In genomic region chr14:50230601-50231474, GRCh38 we compare ENCODE assay signal across 8 cellular contexts. TPM values are rescaled to one million over a fixed set of nuclear protein-coding genes. Genes with fewer than 3 reads are reported as not detected.
A peak's percentile ranks its signal among the peaks of the same experiment; 100 is the strongest.
DNase-seq lines count a peak whose midpoint lies in the region; ATAC-seq, FAIRE-seq and TF ChIP-seq lines count a peak whose summit lies in the region.

No MANE protein-coding gene starts in this region.

- 0 out of 2 replicates have a peak, but pooled peaks cover 11% of the 10 kb centered on the region for H4K20me1 ChIP-seq in PC-3 (ENCODE audit: low read length)

- peaks cover 50% of the 10 kb centered on the region for H3K79me2 ChIP-seq in PC-3 (ENCODE audit: low read length)

- ATAC-seq in HG03378 (IDR thresholded peaks at IDR 0.05; ENCODE audit: unreplicated experiment) (peak; percentile 27), PC-3 (peak; percentile 18)

- H3K27ac ChIP-seq in PC-3 (ENCODE audit: low read length) = peak overlapping the region; percentile 18
- H3K27ac ChIP-seq in tibial artery = peak overlapping the region; percentile 94 to 96

- H3K4me1 ChIP-seq in PC-3 (ENCODE audit: insufficient read depth, low read length) = peaks cover 38% of the 10 kb centered on the region
- H3K4me1 ChIP-seq in tibial artery = peaks cover 0 to 60% (median 29%) of the 10 kb centered on the region in 4 donors

- no peaks in the 10 kb centered on the region for H3K27me3 Mint-ChIP-seq in nephron (ENCODE audit: low read depth)

- peak overlapping the region; percentile 97 for H3K4me2 ChIP-seq in PC-3 (ENCODE audit: low read length)

- H3K27me3 ChIP-seq in PC-3 (ENCODE audit: low read length) = no peaks in the 10 kb centered on the region
- no peaks in the 10 kb centered on the region for H3K27me3 ChIP-seq in tibial artery

- peaks cover 50% of the 10 kb centered on the region for H3K4me1 Mint-ChIP-seq in nephron

- peaks cover 15% of the 10 kb centered on the region for H3K36me3 Mint-ChIP-seq in nephron (ENCODE audit: low read depth)

- H3K36me3 ChIP-seq in PC-3 (ENCODE audit: low read depth, low read length) = no peaks in the 10 kb centered on the region
- no peaks in the 10 kb centered on the region for H3K36me3 ChIP-seq in tibial artery

- H2AFZ ChIP-seq in PC-3 (ENCODE audit: low read length) = peak overlapping the region; percentile 98

- intact Hi-C loops in PC-3 (cut with micrococcal nuclease) (loop anchor here (2.0 to 5.0 kb wide), 3 partner anchors 82 to 368 kb away; partner anchors contain the start of genes DMAC2L, L2HGDH and MAP4K5), tibial artery (cut with DNase I; ENCODE audit: low total_unique reads) (loop anchor here (5.0 kb wide), 1 partner anchor 81 kb away; the partner anchor contains the start of genes DMAC2L and L2HGDH)

- DNase-seq in C1 segment of cervical spinal cord (lab: John Stamatoyannopoulos, UW) (peak; percentile 6 to 80 (median 54)), GM19239 (ENCODE audit: insufficient read length, low spot score) (peak; percentile 28), PC-3 (peak; percentile 70), fibroblast of the aortic adventitia (ENCODE audit: low read depth) (peak; percentile 74), tibial artery (peak; percentile 47 to 77)
- DNase-seq in activated effector memory CD4-positive, alpha-beta T cell treated with anti-CD3 and anti-CD28 coated beads, Interleukin-2, amount 50 U/mL, for 16 hours = peak; percentile 74

- CTCF ChIA-PET in PC-3 (lab: Charles Lee) = interaction anchor here (0.6 kb wide), 1 partner anchor 28 kb away, joined by 3 read pairs; no protein-coding TSS in a partner anchor

- H3K9me3 ChIP-seq in PC-3 (ENCODE audit: low read length) (no peaks in the 10 kb centered on the region), tibial artery (no peaks in the 10 kb centered on the region)

- POLR2A ChIA-PET in PC-3 (lab: Charles Lee; ENCODE audit: unreplicated experiment) = interaction anchor here (0.6 to 0.7 kb wide), 2 partner anchors 323 to 441 kb away, joined by 3 to 4 read pairs; no protein-coding TSS in a partner anchor

- peak overlapping the region; percentile 92 to 97 (median 94) for H3K27ac Mint-ChIP-seq in nephron

- TF ChIP-seq CTCF in PC-3 (conservative IDR thresholded peaks at IDR 0.05; ENCODE audit: low read depth, low read length) (no peak), fibroblast of the aortic adventitia (IDR thresholded peaks at IDR 0.05; ENCODE audit: insufficient read depth, low read length) (no peak), nephron (IDR thresholded peaks at IDR 0.05; ENCODE audit: unreplicated experiment in 3 of 3) (no peak), tibial artery (IDR thresholded peaks at IDR 0.05) (no peak)

- H3F3A ChIP-seq in PC-3 (ENCODE audit: low read length, unreplicated experiment) = peaks cover 10% of the 10 kb centered on the region

- peak overlapping the region; percentile 93 for H3K4me3 ChIP-seq in PC-3 (ENCODE audit: low read length)
- H3K4me3 ChIP-seq in fibroblast of the aortic adventitia (ENCODE audit: low read depth, low read length) = peak overlapping the region; percentile 85
- peak overlapping the region; percentile 81 to 94 for H3K4me3 ChIP-seq in tibial artery

- TSS peak; percentile 45 for BruUV-seq in PC-3 (replicated peaks; lab: Mats Ljungman, UMichigan)

- no peaks in the 10 kb centered on the region for H3K9me3 Mint-ChIP-seq in nephron

- H3K4me3 Mint-ChIP-seq in nephron = peak overlapping the region; percentile 85 to 95 (median 94)

- H3K9ac ChIP-seq in PC-3 (ENCODE audit: low read length) = peak overlapping the region; percentile 65

- FAIRE-seq in GM19239 (lab: Jason Lieb, UNC) = peak; percentile 89

- H3K9me2 ChIP-seq in PC-3 (replicated peaks; ENCODE audit: low read length) = no peaks in the 10 kb centered on the region

RNA-seq across cellular contexts. Expression of gene SOS2, which starts 0.5 kb away (rescaled TPM):
- 9.1 and 9.9 TPM in 2 replicates for total RNA-seq in PC-3 (2014; rRNA removed)
- total RNA-seq in fibroblast of the aortic adventitia (ENCODE audit: low replicate concordance) = 22.3 and 33.2 TPM in 2 replicates

Comparison
In these comparisons a context has a peak if more than half of its experiments do, and no peak if none do; other contexts are left out.
1. Peak in every context shown above with its lines: DNase-seq, ATAC-seq, H3K4me3 ChIP-seq and H3K27ac ChIP-seq.